Comparison of ENCODE assay signal across 17 cellular contexts in genomic region chr3:52679139-52679538, GRCh38. TPM values are rescaled to one million over a fixed set of nuclear protein-coding genes. Genes with fewer than 3 reads are reported as not detected.
DNase-seq lines count a peak whose midpoint lies in the region; ATAC-seq and TF ChIP-seq lines count a peak whose summit lies in the region.
"Had no signal": no experiment of that assay in that cellular context is flagged by ENCODE, and none has a peak within 500 bp of the region (broad histone marks: within the 10 kb centered on the region; RNA-seq: fewer than 3 reads in every experiment).

No MANE protein-coding gene starts in this region.

- H3K4me3 ChIP-seq in dorsolateral prefrontal cortex, result no peak overlapping the region
- H3K4me3 ChIP-seq: lower lobe of right lung had no signal

- H3K27ac ChIP-seq in dorsolateral prefrontal cortex, result peak overlapping the region in 38 of 59 donors; percentile 2 to 63 (median 43)
- H3K27ac ChIP-seq: lower lobe of right lung had no signal

- H3K27ac Mint-ChIP-seq in T-helper 2 cell treated with Interferon-gamma antibody and Interleukin-4, amounts not matched to agents 5 μg/mL and 100 μg/mL, for 36 hours, result peak overlapping the region; percentile 67
- H3K27ac Mint-ChIP-seq in osteocyte (ENCODE audit: unreplicated experiment) (peak overlapping the region; percentile 74), T-cell (no peak overlapping the region)

- POLR2A ChIA-PET in T-cell (lab: Charles Lee), result interaction anchor here in 1 of 2 donors (0.6 kb wide), 2 partner anchors 40 to 63 kb away, joined by 3 to 4 read pairs; no protein-coding TSS in a partner anchor

- ATAC-seq in T-cell (replicated peaks in 1 of 4), result no peak
- ATAC-seq in HG02970 (IDR thresholded peaks at IDR 0.05; ENCODE audit: low FRiP score, unreplicated experiment), result no peak
- ATAC-seq: activated CD4-positive, CD25-positive, alpha-beta regulatory T cell treated with anti-CD3 and anti-CD28 coated beads, Interleukin-2, amount 50 U/mL, for 24 hours; lower lobe of right lung; sciatic nerve had no signal

- no peak for TF ChIP-seq CTCF in dorsolateral prefrontal cortex (IDR thresholded peaks at IDR 0.05 in 54 of 56, conservative IDR thresholded peaks at IDR 0.05 in 2 of 56; ENCODE audit: low read depth in 1 of 56, partially characterized antibody in 56 of 56)
- no peak for TF ChIP-seq CTCF in osteocyte (IDR thresholded peaks at IDR 0.05)

- intact Hi-C loops in dorsolateral prefrontal cortex (cut with DNase I), result no loop called here

- H3K27me3 Mint-ChIP-seq in T-helper 2 cell treated with Interferon-gamma antibody and Interleukin-4, amounts not matched to agents 5 μg/mL and 100 μg/mL, for 36 hours (ENCODE audit: low read depth), result no peaks in the 10 kb centered on the region
- H3K27me3 Mint-ChIP-seq in osteocyte (ENCODE audit: unreplicated experiment), result no peaks in the 10 kb centered on the region
- no peaks in the 10 kb centered on the region for H3K27me3 Mint-ChIP-seq in T-cell

- no peaks in the 10 kb centered on the region for H3K9me3 Mint-ChIP-seq in T-helper 2 cell treated with Interferon-gamma antibody and Interleukin-4, amounts not matched to agents 5 μg/mL and 100 μg/mL, for 36 hours
- no peaks in the 10 kb centered on the region for H3K9me3 Mint-ChIP-seq in osteocyte (ENCODE audit: unreplicated experiment)
- no peaks in the 10 kb centered on the region for H3K9me3 Mint-ChIP-seq in T-cell

- peaks cover 58% of the 10 kb centered on the region for H3K36me3 Mint-ChIP-seq in T-helper 2 cell treated with Interferon-gamma antibody and Interleukin-4, amounts not matched to agents 5 μg/mL and 100 μg/mL, for 36 hours (ENCODE audit: low read depth)
- peaks cover 46% of the 10 kb centered on the region for H3K36me3 Mint-ChIP-seq in osteocyte (ENCODE audit: unreplicated experiment)
- peaks cover 49% of the 10 kb centered on the region for H3K36me3 Mint-ChIP-seq in T-cell

- H3K4me1 Mint-ChIP-seq in T-helper 2 cell treated with Interferon-gamma antibody and Interleukin-4, amounts not matched to agents 5 μg/mL and 100 μg/mL, for 36 hours (ENCODE audit: low read depth), result peaks cover 30% of the 10 kb centered on the region
- H3K4me1 Mint-ChIP-seq in osteocyte (ENCODE audit: unreplicated experiment), result peaks cover 35% of the 10 kb centered on the region
- H3K4me1 Mint-ChIP-seq in T-cell, result peaks cover 44 to 55% (median 46%) of the 10 kb centered on the region in 3 donors

- H3K4me3 Mint-ChIP-seq in T-helper 2 cell treated with Interferon-gamma antibody and Interleukin-4, amounts not matched to agents 5 μg/mL and 100 μg/mL, for 36 hours, result no peak overlapping the region
- H3K4me3 Mint-ChIP-seq in osteocyte (ENCODE audit: unreplicated experiment) (no peak overlapping the region), T-cell (no peak overlapping the region)

- in situ Hi-C loops in SK-MEL-5 (cut with HindIII; ENCODE audit: low pct_unique_long_range_greater_than_20kb, low sequenced_read_pairs), result no loop called here

- H3K27me3 ChIP-seq in dorsolateral prefrontal cortex, result no peaks in the 10 kb centered on the region

- no peak for DNase-seq in T-helper 2 cell treated with Interferon-gamma antibody and Interleukin-4, amounts not matched to agents 5 μg/mL and 100 μg/mL, for 36 hours (ENCODE audit: low spot score)
- no peak for DNase-seq in T-helper 2 cell
- DNase-seq in SK-MEL-5 (ENCODE audit: low read depth, low spot score), result peak; percentile 30
- DNase-seq in dorsolateral prefrontal cortex, result no peak
- no peak for DNase-seq in osteocyte (ENCODE audit: extremely low spot score, unreplicated experiment)
- DNase-seq in T-cell, result no peak
- DNase-seq in NCI-H510A treated with DMSO at 0.1 percent for 48 hours (lab: John Stamatoyannopoulos, UW), result no peak
- DNase-seq: 8988T; Caco-2; GF-D8; lower lobe of right lung; NCI-H1105 treated with DMSO at 0.1 percent for 48 hours; NCI-H345; stimulated activated CD4-positive, alpha-beta T cell treated with anti-CD3 and anti-CD28 coated beads, Interleukin-2, amount 100 ng/mL, for 48 hours had no signal

- CTCF ChIA-PET in T-cell (lab: Charles Lee), result interaction anchor here in 1 of 2 donors (0.6 kb wide), 1 partner anchor 263 kb away, joined by 3 read pairs; no protein-coding TSS in a partner anchor

RNA-seq across cellular contexts. Expression of gene PBRM1, which starts 6.6 kb away (rescaled TPM):
- total RNA-seq in SK-MEL-5 (2014; rRNA removed; shearing (Covaris generic)), result 41.7 and 43.6 TPM in 2 replicates
- polyA plus RNA-seq in SK-MEL-5 (2015; cell fraction: cytosol; rRNA removed), result 27.5 and 35.6 TPM in 2 replicates
- 23.1 and 32.7 TPM in 2 replicates for polyA plus RNA-seq in SK-MEL-5 (2015; cell fraction: nucleus; rRNA removed)
- total RNA-seq in dorsolateral prefrontal cortex (10 to 100 TPM; 41.4 to 68.2 (median 53.3) TPM), osteocyte (74.5 and 78.3 TPM in 2 replicates), T-cell (10 to 100 TPM; 57.4 to 73.3 (median 63.3) TPM)

RNA-seq across cellular contexts. Expression of gene GNL3, which starts 6.7 kb away (rescaled TPM):
- 199 TPM in 2 replicates for total RNA-seq in SK-MEL-5 (2014; rRNA removed; shearing (Covaris generic))
- 156 and 162 TPM in 2 replicates for polyA plus RNA-seq in SK-MEL-5 (2015; cell fraction: cytosol; rRNA removed)
- 680 and 818 TPM in 2 replicates for polyA plus RNA-seq in SK-MEL-5 (2015; cell fraction: nucleus; rRNA removed)
- 10 to 100 TPM; 22.3 to 57.4 (median 40.7) TPM for total RNA-seq in dorsolateral prefrontal cortex
- 65.8 and 69.8 TPM in 2 replicates for total RNA-seq in osteocyte
- 100 to 1,000 TPM in 2 of 5 donors, 10 to 100 TPM in 3; 77.1 to 110 (median 86.6) TPM for total RNA-seq in T-cell

RNA-seq across cellular contexts. Expression of gene GLT8D1, which starts 26.5 kb away (rescaled TPM):
- 81.1 and 82.0 TPM in 2 replicates for total RNA-seq in SK-MEL-5 (2014; rRNA removed; shearing (Covaris generic))
- polyA plus RNA-seq in SK-MEL-5 (2015; cell fraction: cytosol; rRNA removed), result 71.8 and 92.0 TPM in 2 replicates
- 244 and 259 TPM in 2 replicates for polyA plus RNA-seq in SK-MEL-5 (2015; cell fraction: nucleus; rRNA removed)
- total RNA-seq in dorsolateral prefrontal cortex (10 to 100 TPM; 31.5 to 63.2 (median 47.2) TPM), osteocyte (86.3 and 97.4 TPM in 2 replicates), T-cell (10 to 100 TPM; 21.0 to 47.0 (median 39.1) TPM)

RNA-seq across cellular contexts. Expression of gene SPCS1, which starts 26.8 kb away (rescaled TPM):
- total RNA-seq in SK-MEL-5 (2014; rRNA removed; shearing (Covaris generic)), result 443 and 451 TPM in 2 replicates
- polyA plus RNA-seq in SK-MEL-5 (2015; cell fraction: cytosol; rRNA removed), result 525 and 766 TPM in 2 replicates
- 71.7 and 104 TPM in 2 replicates for polyA plus RNA-seq in SK-MEL-5 (2015; cell fraction: nucleus; rRNA removed)
- total RNA-seq in dorsolateral prefrontal cortex (100 to 1,000 TPM in 5 of 120 experiments, 10 to 100 TPM in 115; 50.3 to 110 (median 78.8) TPM), osteocyte (120 and 124 TPM in 2 replicates), T-cell (10 to 100 TPM; 61.8 to 85.8 (median 81.3) TPM)

Comparison
In these comparisons a context has a peak if more than half of its experiments do, and no peak if none do; other contexts are left out.
1. H3K27ac Mint-ChIP-seq: peak in T-helper 2 cell treated with Interferon-gamma antibody and Interleukin-4, amounts not matched to agents 5 μg/mL and 100 μg/mL, for 36 hours (single experiment) and osteocyte (single experiment); none in T-cell (0 of 2).